ENCODE assay signal across 17 cellular contexts in genomic region chr5:167730656-167731055, GRCh38.
A peak's percentile ranks its signal among the peaks of the same experiment; 100 is the strongest.
DNase-seq lines count a peak whose midpoint lies in the region; ATAC-seq and TF ChIP-seq lines count a peak whose summit lies in the region.
"Had no signal": no experiment of that assay in that cellular context is flagged by ENCODE, and none has a peak within 500 bp of the region (broad histone marks: within the 10 kb centered on the region; RNA-seq: fewer than 3 reads in every experiment).

No MANE protein-coding gene starts in this region.

- no peaks in the 10 kb centered on the region for H3K9me3 Mint-ChIP-seq in WTC11
- H3K9me3 Mint-ChIP-seq: CD4-positive, alpha-beta T cell had no signal

- no peaks in the 10 kb centered on the region for H3K9me3 ChIP-seq in HUES48 (ENCODE audit: control insufficient read depth, insufficient read depth, low read length)
- H3K9me3 ChIP-seq in smooth muscle cell (replicated peaks; ENCODE audit: low read depth), result no peaks in the 10 kb centered on the region
- no peaks in the 10 kb centered on the region for H3K9me3 ChIP-seq in SJCRH30 (replicated peaks)
- H3K9me3 ChIP-seq: BE2C had no signal

- no peak overlapping the region for H2AFZ ChIP-seq in smooth muscle cell (ENCODE audit: low read depth)

- peak; percentile 34 for DNase-seq in amniotic epithelial cell (ENCODE audit: low read depth)
- DNase-seq in foreskin keratinocyte, result no peak
- DNase-seq in smooth muscle cell (lab: John Stamatoyannopoulos, UW; ENCODE audit: unreplicated experiment), result no peak
- DNase-seq in WTC11 (ENCODE audit: low spot score), result no peak
- no peak for DNase-seq in anterior cingulate cortex (lab: John Stamatoyannopoulos, UW)
- DNase-seq in SJCRH30, result no peak
- DNase-seq: BE2C; Calu3; CD4-positive, alpha-beta T cell; DMS53; MM.1S; NCI-H1092 treated with DMSO at 0.1 percent for 48 hours; NCI-H1694; NCI-H524; SIG-M5 had no signal

- ATAC-seq in foreskin keratinocyte (no peak), WTC11 (no peak)
- ATAC-seq: Panc1 had no signal

- peaks cover 14% of the 10 kb centered on the region for H3F3A ChIP-seq in smooth muscle cell (ENCODE audit: low read depth)

- no peak overlapping the region for H3K27ac Mint-ChIP-seq in WTC11
- H3K27ac Mint-ChIP-seq: CD4-positive, alpha-beta T cell had no signal

- H3K27ac ChIP-seq in HUES48 (ENCODE audit: low read depth, low read length) (peak overlapping the region; percentile 66), foreskin keratinocyte (peak overlapping the region; percentile 37), smooth muscle cell (ENCODE audit: low read depth) (peak overlapping the region; percentile 50), SJCRH30 (no peak overlapping the region)

- H4K20me1 ChIP-seq in smooth muscle cell (ENCODE audit: low read depth), result no peaks in the 10 kb centered on the region

- H3K4me1 Mint-ChIP-seq in WTC11, result peaks cover 43% of the 10 kb centered on the region

- H3K27me3 ChIP-seq in HUES48 (ENCODE audit: control insufficient read depth, insufficient read depth, low read length), result no peaks in the 10 kb centered on the region
- no peaks in the 10 kb centered on the region for H3K27me3 ChIP-seq in foreskin keratinocyte
- no peaks in the 10 kb centered on the region for H3K27me3 ChIP-seq in smooth muscle cell (ENCODE audit: low read depth)
- H3K27me3 ChIP-seq in SJCRH30, result peaks cover 4% of the 10 kb centered on the region
- H3K27me3 ChIP-seq: BE2C had no signal

- POLR2A ChIA-PET in WTC11 (lab: Charles Lee), result no interaction called here

- no peak overlapping the region for H3K9ac ChIP-seq in HUES48 (ENCODE audit: low read depth, low read length)
- H3K9ac ChIP-seq in smooth muscle cell (ENCODE audit: low read depth), result no peak overlapping the region

- H3K36me3 ChIP-seq in HUES48 (ENCODE audit: control insufficient read depth, insufficient read depth, low read length), result no peaks in the 10 kb centered on the region
- no peaks in the 10 kb centered on the region for H3K36me3 ChIP-seq in smooth muscle cell (ENCODE audit: low read depth)
- H3K36me3 ChIP-seq in SJCRH30, result no peaks in the 10 kb centered on the region
- H3K36me3 ChIP-seq: BE2C had no signal

- H3K79me2 ChIP-seq in smooth muscle cell (ENCODE audit: low read depth), result no peaks in the 10 kb centered on the region

- H3K4me3 ChIP-seq in HUES48 (ENCODE audit: low read depth, low read length), result no peak overlapping the region
- no peak overlapping the region for H3K4me3 ChIP-seq in smooth muscle cell
- H3K4me3 ChIP-seq in SJCRH30, result no peak overlapping the region

- H3K4me1 ChIP-seq in HUES48 (ENCODE audit: control insufficient read depth, insufficient read depth, low read length) (peaks cover 29% of the 10 kb centered on the region), foreskin keratinocyte (peaks cover 10% of the 10 kb centered on the region), smooth muscle cell (ENCODE audit: low read depth) (no peaks in the 10 kb centered on the region), SJCRH30 (no peaks in the 10 kb centered on the region)
- H3K4me1 ChIP-seq: BE2C had no signal

- 85% methylated on average over 2 of the region's 2 CpGs for WGBS in smooth muscle cell (ENCODE audit: low lambda C conversion rate)

- 0 out of 2 replicates have a peak, but pooled peaks cover 2% of the 10 kb centered on the region for H3K36me3 Mint-ChIP-seq in WTC11

- CTCF ChIA-PET in WTC11 (lab: Charles Lee), result no interaction called here

- TF ChIP-seq CTCF in foreskin keratinocyte (conservative IDR thresholded peaks at IDR 0.05), result no peak
- no peak for TF ChIP-seq CTCF in smooth muscle cell (IDR thresholded peaks at IDR 0.05; ENCODE audit: borderline replicate concordance, insufficient read depth, poor library complexity, severe bottlenecking)
- no peak for TF ChIP-seq CTCF in WTC11 (IDR thresholded peaks at IDR 0.05)

- H3K4me3 Mint-ChIP-seq in WTC11, result no peak overlapping the region
- H3K4me3 Mint-ChIP-seq: CD4-positive, alpha-beta T cell had no signal

- no peaks in the 10 kb centered on the region; the same call in 1 of the 2 replicates for H3K27me3 Mint-ChIP-seq in WTC11 (ENCODE audit: low read depth)

- peak overlapping the region; percentile 35 for H3K4me2 ChIP-seq in smooth muscle cell

TF ChIP-seq in WTC11, 78 proteins besides CTCF, POLR2A, EP300 and RAD21 (continues in another document):
- TF ChIP-seq GTF2I (CRISPR knock-in tag; conservative IDR thresholded peaks at IDR 0.05), result no peak
- TF ChIP-seq E2F5 (CRISPR knock-in tag; IDR thresholded peaks at IDR 0.05), result no peak
- no peak for TF ChIP-seq JAZF1 (CRISPR knock-in tag; IDR thresholded peaks at IDR 0.05)
- TF ChIP-seq ZNF317 (CRISPR knock-in tag; IDR thresholded peaks at IDR 0.05; ENCODE audit: borderline replicate concordance, low read depth), result no peak
- TF ChIP-seq NFATC4 (CRISPR knock-in tag; IDR thresholded peaks at IDR 0.05), result no peak
- TF ChIP-seq ETV6 (CRISPR knock-in tag; IDR thresholded peaks at IDR 0.05), result no peak
- TF ChIP-seq PREB (CRISPR knock-in tag; IDR thresholded peaks at IDR 0.05; ENCODE audit: borderline replicate concordance), result no peak
- TF ChIP-seq SP1 (CRISPR knock-in tag; conservative IDR thresholded peaks at IDR 0.05), result no peak
- no peak for TF ChIP-seq ZNF138 (CRISPR knock-in tag; conservative IDR thresholded peaks at IDR 0.05)
- TF ChIP-seq CREM (CRISPR knock-in tag; IDR thresholded peaks at IDR 0.05), result no peak
- TF ChIP-seq TEAD1 (CRISPR knock-in tag; IDR thresholded peaks at IDR 0.05), result no peak
- no peak for TF ChIP-seq ZNF512 (CRISPR knock-in tag; IDR thresholded peaks at IDR 0.05; ENCODE audit: borderline replicate concordance)
- no peak for TF ChIP-seq IRF2 (CRISPR knock-in tag; IDR thresholded peaks at IDR 0.05; ENCODE audit: borderline replicate concordance, low read depth)
- TF ChIP-seq FOXP4 (CRISPR knock-in tag; IDR thresholded peaks at IDR 0.05), result no peak
- no peak for TF ChIP-seq RORB (CRISPR knock-in tag; IDR thresholded peaks at IDR 0.05)
- TF ChIP-seq HMGXB4 (CRISPR knock-in tag; IDR thresholded peaks at IDR 0.05), result no peak
- no peak for TF ChIP-seq CBFB (CRISPR knock-in tag; IDR thresholded peaks at IDR 0.05; ENCODE audit: low read depth)
